1 cellular context compared by ENCODE assay signal in the genomic region with DNA sequence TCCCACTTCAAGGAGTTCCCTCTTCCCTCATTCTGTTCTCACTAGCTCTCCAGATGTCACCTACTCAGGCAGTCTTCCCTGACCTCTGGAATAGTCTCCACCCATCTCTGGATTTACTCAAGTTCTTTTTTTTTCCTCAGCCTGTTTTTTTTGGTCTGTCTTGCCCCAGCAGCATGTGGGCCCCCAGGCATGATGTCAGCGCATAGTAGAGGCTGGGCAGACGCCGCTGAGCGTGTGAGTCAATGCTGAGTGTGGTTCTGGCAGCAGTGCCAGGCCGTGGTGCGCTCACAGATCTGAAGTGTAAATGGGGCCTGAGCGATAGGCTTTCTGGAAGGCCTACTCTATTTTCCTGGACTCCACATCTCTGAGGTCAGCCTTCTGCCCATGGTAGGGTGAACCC.
TF ChIP-seq lines count a peak whose summit lies in the region.

No MANE protein-coding gene starts in this region.

TF ChIP-seq in SK-N-SH, 30 proteins besides CTCF, POLR2A, EP300 and RAD21 (continued from another document):
- TF ChIP-seq YY1 (IDR thresholded peaks at IDR 0.05; ENCODE audit: low read depth) (no peak), TCF12 (IDR thresholded peaks at IDR 0.05) (peak; percentile 89), MAX (IDR thresholded peaks at IDR 0.05; ENCODE audit: low read depth) (peak; percentile 88), GABPA (IDR thresholded peaks at IDR 0.05; ENCODE audit: low read depth) (no peak), FOXJ3 (CRISPR knock-in tag; IDR thresholded peaks at IDR 0.05) (no peak), TAF1 (IDR thresholded peaks at IDR 0.05; ENCODE audit: borderline replicate concordance, low read depth, low read length) (no peak), CHD2 (IDR thresholded peaks at IDR 0.05; ENCODE audit: low read length, partially characterized antibody) (no peak), GATA2 (CRISPR knock-in tag; IDR thresholded peaks at IDR 0.05) (no peak), RXRA (IDR thresholded peaks at IDR 0.05; ENCODE audit: borderline replicate concordance, low read depth) (no peak), FOSL2 (IDR thresholded peaks at IDR 0.05; ENCODE audit: borderline replicate concordance, low read depth) (peak; percentile 83), SIN3A (IDR thresholded peaks at IDR 0.05; ENCODE audit: borderline replicate concordance, low read depth, low read length) (no peak), TEAD4 (IDR thresholded peaks at IDR 0.05; ENCODE audit: borderline replicate concordance, insufficient read depth) (0 out of 2 replicates have a peak, but pooled peaks have one; percentile 32), NFIC (IDR thresholded peaks at IDR 0.05; ENCODE audit: borderline replicate concordance) (peak; percentile 82), NRF1 (IDR thresholded peaks at IDR 0.05; ENCODE audit: low read depth, low read length) (no peak), USF1 (IDR thresholded peaks at IDR 0.05; ENCODE audit: borderline replicate concordance, low read depth) (no peak), POLR2AphosphoS5 (IDR thresholded peaks at IDR 0.05; ENCODE audit: low read depth, low read length) (no peak), EZH2phosphoT487 (IDR thresholded peaks at IDR 0.05; ENCODE audit: borderline replicate concordance, low read depth) (no peak)
TF ChIP-seq in SK-N-SH: peak in this region for 7.
